ENCODE assay signal across 8 cellular contexts in the genomic region with DNA sequence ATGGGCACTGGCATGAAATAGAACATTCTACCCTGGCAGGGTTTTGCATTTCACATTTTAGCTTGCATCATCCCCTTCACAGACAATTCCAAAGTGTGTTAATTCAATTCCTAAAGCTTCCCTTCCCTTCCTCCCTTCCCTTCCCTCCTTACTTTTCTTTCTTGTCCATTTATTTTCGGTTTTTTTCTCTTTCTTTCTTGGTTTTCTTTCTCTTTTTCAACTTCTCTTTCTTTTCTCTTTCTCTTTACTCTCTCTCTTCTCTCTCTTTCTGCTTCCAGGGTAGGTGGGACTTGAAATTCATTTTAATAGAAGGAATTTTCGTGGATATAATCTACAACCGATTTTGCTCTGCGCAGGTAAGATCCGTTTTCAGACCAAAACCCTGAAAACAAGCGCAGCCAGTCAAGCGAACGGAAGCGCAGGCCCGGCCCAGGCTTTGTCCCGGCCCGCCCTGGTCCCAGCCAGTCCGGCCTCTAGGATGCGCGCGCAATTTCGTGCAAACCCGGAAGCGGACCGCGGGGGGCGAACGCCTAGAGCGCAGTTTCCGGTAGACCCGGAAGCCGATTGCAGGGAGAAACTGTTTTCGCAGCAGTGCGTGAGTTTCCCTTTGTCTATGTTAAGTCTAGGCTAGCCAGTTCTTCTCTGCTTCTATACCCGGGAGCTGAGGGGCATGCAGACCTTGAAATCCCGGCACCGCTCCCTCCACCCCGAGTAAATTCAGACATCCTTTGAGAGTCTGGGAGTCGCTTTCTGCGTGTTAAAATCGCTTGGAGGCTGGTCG. TPM values are rescaled to one million over a fixed set of nuclear protein-coding genes. Genes with fewer than 3 reads are reported as not detected.
DNase-seq lines count a peak whose midpoint lies in the region; FAIRE-seq and TF ChIP-seq lines count a peak whose summit lies in the region.

A gene (plus strand): TSS at position 540 of the 781 bp plus-strand sequence. CDS start 4,165 bp downstream, outside the sequence.

- intact Hi-C loops in posterior vena cava (cut with DNase I): no loop called here

- H3K36me3 Mint-ChIP-seq in T-helper 1 cell treated with Interleukin-12 subunit alpha and Interleukin-12 subunit beta and Interleukin-4 antibody, amounts not matched to agents 30 μg/mL and 1 μg/mL, for 36 hours (ENCODE audit: low read depth): peaks cover 42% of the 10 kb centered on the region

- peak within 1 kb of the TSS; percentile 87 for H3K4me3 Mint-ChIP-seq in T-helper 1 cell treated with Interleukin-12 subunit alpha and Interleukin-12 subunit beta and Interleukin-4 antibody, amounts not matched to agents 30 μg/mL and 1 μg/mL, for 36 hours

- FAIRE-seq in GM19239 (lab: Jason Lieb, UNC): peak; percentile 93

- peaks cover 71% of the 10 kb centered on the region for H3K9me3 Mint-ChIP-seq in T-helper 1 cell treated with Interleukin-12 subunit alpha and Interleukin-12 subunit beta and Interleukin-4 antibody, amounts not matched to agents 30 μg/mL and 1 μg/mL, for 36 hours

- DNase-seq in AG09319 (ENCODE audit: extremely low read depth, low read depth) (peak; percentile 90), GM19239 (ENCODE audit: insufficient read length, low spot score) (peak; percentile 84), M059J (ENCODE audit: low read depth) (peak; percentile 94), amniotic stem cell (lab: John Stamatoyannopoulos, UW) (peak; percentile 90), cardiac muscle cell (ENCODE audit: low read depth in 1 of 2, low spot score in 1 of 2) (peak; percentile 90 to 97), posterior vena cava (ENCODE audit: low spot score) (peak; percentile 99), tibial nerve (ENCODE audit: low spot score in 2 of 2) (peak; percentile 93 to 96)

- peak in 1 of 2 donors; percentile 60 for TF ChIP-seq POLR2A in tibial nerve (IDR thresholded peaks at IDR 0.05)

- no peak for TF ChIP-seq CTCF in AG09319 (IDR thresholded peaks at IDR 0.05; ENCODE audit: low read depth, low read length)
- no peak for TF ChIP-seq CTCF in cardiac muscle cell (IDR thresholded peaks at IDR 0.05; ENCODE audit: low read depth, low read length)
- no peak for TF ChIP-seq CTCF in tibial nerve (IDR thresholded peaks at IDR 0.05)

- 0 to 1% methylated on average over 34 to 37 of the region's 37 CpGs for WGBS in tibial nerve, 2 donors

- H3K4me1 Mint-ChIP-seq in T-helper 1 cell treated with Interleukin-12 subunit alpha and Interleukin-12 subunit beta and Interleukin-4 antibody, amounts not matched to agents 30 μg/mL and 1 μg/mL, for 36 hours (ENCODE audit: low read depth): peaks cover 10% of the 10 kb centered on the region

- peak within 1 kb of the TSS; percentile 61 for H3K4me3 ChIP-seq in cardiac muscle cell
- H3K4me3 ChIP-seq in tibial nerve: peak within 1 kb of the TSS; percentile 53 to 83 (median 64)

- H3K27ac ChIP-seq in cardiac muscle cell (peak within 1 kb of the TSS; percentile 86), tibial nerve (peak within 1 kb of the TSS in 3 of 4 donors; percentile 57 to 85 (median 78))

- H3K9me3 ChIP-seq in cardiac muscle cell (ENCODE audit: low read depth) (no peaks in the 10 kb centered on the region), tibial nerve (peaks cover 0 to 48% (median 6%) of the 10 kb centered on the region in 4 donors)

- no peaks in the 10 kb centered on the region for H3K27me3 Mint-ChIP-seq in T-helper 1 cell treated with Interleukin-12 subunit alpha and Interleukin-12 subunit beta and Interleukin-4 antibody, amounts not matched to agents 30 μg/mL and 1 μg/mL, for 36 hours (ENCODE audit: low read depth)

- peak within 1 kb of the TSS; percentile 85 for H3K27ac Mint-ChIP-seq in T-helper 1 cell treated with Interleukin-12 subunit alpha and Interleukin-12 subunit beta and Interleukin-4 antibody, amounts not matched to agents 30 μg/mL and 1 μg/mL, for 36 hours

- H3K36me3 ChIP-seq in cardiac muscle cell (peaks cover 6% of the 10 kb centered on the region), tibial nerve (peaks cover 0 to 78% (median 0%) of the 10 kb centered on the region in 3 donors)

- H3K27me3 ChIP-seq in cardiac muscle cell (no peaks in the 10 kb centered on the region), tibial nerve (no peaks in the 10 kb centered on the region)

- H3K4me1 ChIP-seq in cardiac muscle cell (ENCODE audit: low read depth) (no peaks in the 10 kb centered on the region), tibial nerve (peaks cover 0 to 22% (median 13%) of the 10 kb centered on the region in 4 donors)

- TF ChIP-seq EP300 in tibial nerve (IDR thresholded peaks at IDR 0.05): peak; percentile 33 to 84

RNA-seq across cellular contexts. Expression of the gene that starts here (rescaled TPM):
- 20.1 and 28.4 TPM in 2 replicates for total RNA-seq in M059J (2014; rRNA removed; shearing (Covaris generic))
- 31.5 and 41.9 TPM in 2 replicates for total RNA-seq in cardiac muscle cell
- polyA plus RNA-seq in cardiac muscle cell: 15.8 and 25.0 TPM in 2 replicates
- total RNA-seq in posterior vena cava: 10 to 100 TPM; 15.9 to 24.8 TPM
- total RNA-seq in tibial nerve: 10 to 100 TPM; 26.2 to 34.8 (median 30.7) TPM

Comparison
In these comparisons a context has a peak if more than half of its experiments do, and no peak if none do; other contexts are left out.
1. Peak in every context shown above with its lines: DNase-seq, H3K4me3 ChIP-seq and H3K27ac ChIP-seq.